Comparison of ENCODE assay signal across 24 cellular contexts in the genomic region with DNA sequence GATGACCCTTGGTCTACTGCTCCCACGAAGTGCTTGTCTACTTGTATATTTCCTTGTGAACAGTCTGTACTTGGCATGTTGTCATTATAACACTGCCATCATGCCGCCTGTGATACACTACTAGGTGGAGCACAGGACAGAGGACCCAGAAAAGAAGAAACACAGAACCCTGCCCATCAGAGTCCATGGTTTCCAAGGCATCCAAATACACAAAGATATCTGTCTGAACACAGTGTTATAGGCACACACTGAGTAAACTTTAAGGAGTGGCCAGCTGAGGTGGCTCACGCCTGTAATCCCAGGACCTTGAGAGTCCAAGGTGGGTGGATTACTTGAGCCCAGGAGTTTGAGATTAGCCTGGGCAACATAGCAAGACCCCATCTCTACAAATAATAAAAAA.
"Had no signal": no experiment of that assay in that cellular context is flagged by ENCODE, and none has a peak within 500 bp of the region (broad histone marks: within the 10 kb centered on the region; RNA-seq: fewer than 3 reads in every experiment).

No MANE protein-coding gene starts in this region.

- FAIRE-seq: endothelial cell of umbilical vein, kidney, TTC549 had no signal

- H3K27ac ChIP-seq: adrenal gland, gastroesophageal sphincter, hepatocyte, skin epidermis, VCaP had no signal

- ATAC-seq: activated CD4-positive, CD25-positive, alpha-beta regulatory T cell treated with anti-CD3 and anti-CD28 coated beads, Interleukin-2, amount 50 U/mL, for 24 hours; gastroesophageal sphincter; naive thymus-derived CD8-positive, alpha-beta T cell; sciatic nerve; stimulated activated effector memory CD8-positive, alpha-beta T cell treated with anti-CD3 and anti-CD28 coated beads, Interleukin-12 subunit alpha, Interleukin-12 subunit beta, amount 100 ng/mL, for 72 hours; stimulated activated naive CD8-positive, alpha-beta T cell treated with anti-CD3 and anti-CD28 coated beads, Interleukin-15, amount 100 ng/mL, for 72 hours had no signal

- H2AFZ ChIP-seq: hepatocyte had no signal

- H3K4me2 ChIP-seq: hepatocyte had no signal

- H3K4me3 ChIP-seq: adrenal gland, gastroesophageal sphincter, hepatocyte, skin epidermis had no signal

- H3K79me2 ChIP-seq: hepatocyte had no signal

- H3K36me3 ChIP-seq: adrenal gland had no signal

- H3K9me3 ChIP-seq: adrenal gland, gastroesophageal sphincter had no signal

- H3K4me1 ChIP-seq: adrenal gland, gastroesophageal sphincter had no signal

- DNase-seq: activated CD4-positive, alpha-beta memory T cell treated with anti-CD3 and anti-CD28 coated beads for 36 hours; activated CD4-positive, alpha-beta T cell treated with anti-CD3 and anti-CD28 coated beads for 48 hours; activated CD8-positive, alpha-beta memory T cell treated with anti-CD3 and anti-CD28 coated beads, Interleukin-2, amount 50 U/mL, for 4 hours; activated effector memory CD4-positive, alpha-beta T cell treated with anti-CD3 and anti-CD28 coated beads, Interleukin-2, amount 50 U/mL, for 16 hours; activated naive CD4-positive, alpha-beta T cell treated with anti-CD3 and anti-CD28 coated beads for 36 hours; activated naive CD8-positive, alpha-beta T cell treated with anti-CD3 and anti-CD28 coated beads for 36 hours; activated T-cell treated with anti-CD3 and anti-CD28 coated beads, Interleukin-2, amount 50 U/mL, for 1 hour; adrenal gland; aorta; kidney; midbrain; naive thymus-derived CD8-positive, alpha-beta T cell; stimulated activated CD4-positive, alpha-beta T cell treated with anti-CD3 and anti-CD28 coated beads, Interleukin-4, amount 100 ng/mL, for 24 hours; stimulated activated naive CD8-positive, alpha-beta T cell treated with anti-CD3 and anti-CD28 coated beads, Interleukin-15, amount 100 ng/mL, for 72 hours; substantia nigra had no signal

- H3K27me3 ChIP-seq: adrenal gland, gastroesophageal sphincter, hepatocyte had no signal
